Comparison of ENCODE assay signal across 19 cellular contexts in the genomic region with DNA sequence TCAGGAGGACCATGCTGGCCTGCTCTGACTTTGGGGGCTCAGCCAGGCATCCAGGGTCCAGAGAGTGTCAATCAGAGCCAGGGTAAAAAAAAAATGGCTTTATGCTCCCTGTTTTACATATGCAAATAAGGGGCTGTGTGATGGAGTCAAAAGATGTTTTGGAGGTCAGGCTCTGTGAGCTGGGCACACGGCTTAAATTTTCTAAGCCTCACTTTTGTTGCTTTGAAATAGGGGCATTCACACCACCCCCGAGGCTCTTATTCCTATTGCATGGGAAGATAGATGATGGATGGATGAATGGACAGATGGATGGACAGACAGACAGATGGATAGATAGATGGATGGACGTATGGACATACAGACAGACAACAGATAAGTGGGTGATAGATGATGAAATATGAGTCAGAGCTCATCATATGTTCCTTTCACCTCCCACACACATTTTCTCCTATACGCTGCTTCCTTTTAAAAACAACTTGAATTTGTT. TPM values are rescaled to one million over a fixed set of nuclear protein-coding genes. Genes with fewer than 3 reads are reported as not detected.
DNase-seq lines count a peak whose midpoint lies in the region; ATAC-seq and FAIRE-seq lines count a peak whose summit lies in the region.
"Had no signal": no experiment of that assay in that cellular context is flagged by ENCODE, and none has a peak within 500 bp of the region (broad histone marks: within the 10 kb centered on the region; RNA-seq: fewer than 3 reads in every experiment).

No MANE protein-coding gene starts in this region.

- FAIRE-seq in GM18507 (lab: Jason Lieb, UNC): peak; percentile 36

- H3K9ac ChIP-seq in BLaER1: no peak overlapping the region

- peak overlapping the region; percentile 8 for H3K27ac Mint-ChIP-seq in T-helper 17 cell

- DNase-seq in GM18507 (ENCODE audit: extremely low spot score, insufficient read length, low read depth) (no peak), T-helper 17 cell (no peak), iris pigment epithelial cell (ENCODE audit: low read depth) (peak; percentile 61), NCI-H446 treated with DMSO at 0.1 percent for 48 hours (lab: John Stamatoyannopoulos, UW) (no peak), head of caudate nucleus (no peak)
- no peak for DNase-seq in effector CD4-positive, alpha-beta T cell
- DNase-seq: activated CD4-positive, alpha-beta T cell treated with anti-CD3 and anti-CD28 coated beads, Interleukin-2, amount 50 U/mL, for 1 hour; activated naive CD4-positive, alpha-beta T cell treated with anti-CD3 and anti-CD28 coated beads, Interleukin-2, amount 50 U/mL, for 16 hours; AML-193; DMS79; KG1; NCI-H187 had no signal

- H3K4me3 ChIP-seq in BLaER1: no peak overlapping the region
- H3K4me3 ChIP-seq: mucosa of descending colon, Peyer's patch, suprapubic skin had no signal

- ATAC-seq in T-helper 17 cell (no peak), HG03280 (IDR thresholded peaks at IDR 0.05; ENCODE audit: unreplicated experiment) (no peak)
- ATAC-seq: mucosa of descending colon had no signal

- H3K4me1 Mint-ChIP-seq in T-helper 17 cell: peaks cover 26% of the 10 kb centered on the region

- peaks cover 5% of the 10 kb centered on the region for H3K36me3 Mint-ChIP-seq in T-helper 17 cell (ENCODE audit: low read depth)

- H3K9me3 ChIP-seq in BLaER1: no peaks in the 10 kb centered on the region
- no peaks in the 10 kb centered on the region for H3K9me3 ChIP-seq in T-helper 17 cell (ENCODE audit: control insufficient read depth, low read length, poor library complexity, severe bottlenecking)
- H3K9me3 ChIP-seq: mucosa of descending colon, Peyer's patch, spleen, suprapubic skin had no signal

- 0 out of 2 replicates have a peak overlapping the region, but pooled peaks have one; percentile 46 for H3K27ac ChIP-seq in BLaER1
- H3K27ac ChIP-seq: suprapubic skin had no signal

- H3K27me3 Mint-ChIP-seq in T-helper 17 cell: peaks cover 5% of the 10 kb centered on the region
- H3K27me3 Mint-ChIP-seq: central memory CD8-positive, alpha-beta T cell had no signal

- peaks cover 33% of the 10 kb centered on the region for H3K36me3 ChIP-seq in BLaER1

- no peak overlapping the region for H3K4me3 Mint-ChIP-seq in T-helper 17 cell
- H3K4me3 Mint-ChIP-seq: central memory CD8-positive, alpha-beta T cell had no signal

- intact Hi-C loops in head of caudate nucleus (cut with DNase I): no loop called here

- H3K4me2 ChIP-seq in BLaER1: peak overlapping the region; percentile 86

- peaks cover 73% of the 10 kb centered on the region for H3K4me1 ChIP-seq in BLaER1

- H4K20me1 ChIP-seq in BLaER1: peaks cover 28% of the 10 kb centered on the region

- no peaks in the 10 kb centered on the region for H3K27me3 ChIP-seq in BLaER1
- H3K27me3 ChIP-seq: Peyer's patch, spleen, suprapubic skin had no signal

RNA-seq across cellular contexts. Expression of gene RIN3, which starts 42.7 kb away (rescaled TPM):
- 10 to 100 TPM; 49.3 to 70.0 TPM for total RNA-seq in T-helper 17 cell
